Comparison of ENCODE assay signal across 8 cellular contexts in the genomic region with DNA sequence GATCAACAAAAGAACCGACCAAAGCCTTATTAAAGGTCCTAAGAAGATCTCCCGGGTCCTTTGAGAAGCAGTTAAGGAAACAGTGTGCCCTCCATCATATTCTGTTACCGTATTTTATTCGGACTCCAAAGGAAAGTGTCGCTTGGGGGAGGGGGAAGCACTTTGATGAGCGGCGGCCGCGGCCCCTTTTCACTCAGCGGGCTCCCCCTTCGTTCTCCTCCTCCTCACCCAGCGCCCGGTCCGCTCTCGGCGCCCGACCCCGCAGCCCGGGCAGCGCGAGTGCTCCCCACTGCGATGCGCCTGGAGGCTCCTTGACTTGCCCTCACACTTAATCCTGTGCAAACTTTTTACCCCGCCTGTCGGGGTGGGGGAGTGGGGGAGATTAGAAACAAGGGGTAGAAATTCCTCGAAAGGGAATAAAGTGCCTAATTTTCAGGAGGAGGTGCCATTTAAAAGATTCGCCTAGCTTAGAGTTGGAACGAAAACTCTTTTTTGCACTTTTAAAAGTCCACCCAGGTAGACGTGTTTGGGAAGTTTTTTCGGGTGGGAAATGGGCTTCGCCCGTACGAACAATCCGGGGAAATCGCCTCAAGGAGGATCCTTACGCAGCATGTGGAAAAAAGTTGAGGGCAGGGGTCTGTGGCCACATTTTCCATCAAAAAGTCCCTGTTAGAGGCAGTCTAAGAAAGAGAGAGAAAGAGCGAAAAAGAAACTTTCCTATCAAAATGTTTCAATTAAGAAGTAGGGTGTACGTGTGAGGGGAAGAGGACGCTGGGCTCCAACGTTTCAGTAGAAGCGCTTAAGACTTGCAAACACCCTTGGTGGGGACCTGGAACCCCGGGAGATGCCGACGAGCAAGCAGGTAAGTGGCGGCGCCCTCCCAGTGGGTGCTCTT. TPM values are rescaled to one million over a fixed set of nuclear protein-coding genes. Genes with fewer than 3 reads are reported as not detected.
A peak's percentile ranks its signal among the peaks of the same experiment; 100 is the strongest.
DNase-seq lines count a peak whose midpoint lies in the region; ATAC-seq and TF ChIP-seq lines count a peak whose summit lies in the region.

No MANE protein-coding gene starts in this region.

- intact Hi-C loops in colonic mucosa (cut with DNase I) = no loop called here

- peaks cover 74% of the 10 kb centered on the region for H3K27me3 ChIP-seq in colonic mucosa

- no peak overlapping the region for H3K27ac Mint-ChIP-seq in nephron

- H3K4me1 ChIP-seq in colonic mucosa = peaks cover 28% of the 10 kb centered on the region

- no peak for ATAC-seq in HG03354 (IDR thresholded peaks at IDR 0.05; ENCODE audit: poor library complexity, severe bottlenecking, unreplicated experiment)
- ATAC-seq in HG03378 (IDR thresholded peaks at IDR 0.05; ENCODE audit: unreplicated experiment) = no peak

- no peaks in the 10 kb centered on the region for H3K9me3 Mint-ChIP-seq in nephron

- H3K4me3 Mint-ChIP-seq in nephron = peak overlapping the region; percentile 71 to 84 (median 84)

- peaks cover 21% of the 10 kb centered on the region for H3K36me3 Mint-ChIP-seq in nephron (ENCODE audit: low read depth)

- H3K4me3 ChIP-seq in colonic mucosa = peak overlapping the region; percentile 46

- no peak overlapping the region for H3K9ac ChIP-seq in colonic mucosa (ENCODE audit: low read depth in 2 of 2, low read length in 2 of 2)

- peaks cover 97% of the 10 kb centered on the region for H3K27me3 Mint-ChIP-seq in nephron (ENCODE audit: low read depth)

- H3K4me1 Mint-ChIP-seq in nephron = peaks cover 41% of the 10 kb centered on the region

- no peaks in the 10 kb centered on the region for H3K9me3 ChIP-seq in colonic mucosa

- peak in 2 of 3 experiments; percentile 40 to 63 for DNase-seq in NCI-H1417 (lab: John Stamatoyannopoulos, UW)
- DNase-seq in NCI-H1417 treated with DMSO at 0.1 percent for 48 hours (lab: John Stamatoyannopoulos, UW) = no peak
- peak; percentile 25 for DNase-seq in NCI-H460 (ENCODE audit: extremely low read depth, low read depth)
- no peak for DNase-seq in colonic mucosa
- no peak for DNase-seq in kidney glomerular epithelial cell (lab: John Stamatoyannopoulos, UW)

- H3K27ac ChIP-seq in colonic mucosa = no peak overlapping the region

- H3K36me3 ChIP-seq in colonic mucosa = no peaks in the 10 kb centered on the region

- TF ChIP-seq CTCF in colonic mucosa (IDR thresholded peaks at IDR 0.05) = no peak
- no peak for TF ChIP-seq CTCF in nephron (IDR thresholded peaks at IDR 0.05; ENCODE audit: unreplicated experiment in 3 of 3)

RNA-seq across cellular contexts. Expression of gene OTX1, which starts 1.1 kb away (rescaled TPM):
- 0.58 and 0.79 TPM in 2 replicates for total RNA-seq in NCI-H460 (2014; rRNA removed; shearing (Covaris generic))
- polyA plus RNA-seq in NCI-H460 (2014; cell fraction: nucleus; rRNA removed) = 1.0 and 2.5 TPM in 2 replicates
- total RNA-seq in colonic mucosa = not detected

Comparison
In these comparisons a context has a peak if more than half of its experiments do, and no peak if none do; other contexts are left out.
1. DNase-seq: peak in NCI-H1417 (2 of 3) and NCI-H460 (single experiment); none in NCI-H1417 treated with DMSO at 0.1 percent for 48 hours (single experiment), colonic mucosa (single experiment) and kidney glomerular epithelial cell (single experiment).